Comparison of ENCODE assay signal across 10 cellular contexts in genomic region chr19:33292595-33293254, GRCh38. TPM values are rescaled to one million over a fixed set of nuclear protein-coding genes. Genes with fewer than 3 reads are reported as not detected.
DNase-seq lines count a peak whose midpoint lies in the region; ATAC-seq and TF ChIP-seq lines count a peak whose summit lies in the region.
"Had no signal": no experiment of that assay in that cellular context is flagged by ENCODE, and none has a peak within 500 bp of the region (broad histone marks: within the 10 kb centered on the region; RNA-seq: fewer than 3 reads in every experiment).

No MANE protein-coding gene starts in this region.

- peaks cover 3% of the 10 kb centered on the region for H3K27me3 ChIP-seq in lower lobe of right lung (ENCODE audit: low read depth)

- H3K4me3 ChIP-seq in lower lobe of right lung, result no peak overlapping the region

- peaks cover 55% of the 10 kb centered on the region for H3K4me1 ChIP-seq in lower lobe of right lung

- peak overlapping the region; percentile 84 for H3K27ac ChIP-seq in lower lobe of right lung

- intact Hi-C loops in left cardiac atrium (cut with DNase I), result no loop called here
- intact Hi-C loops in cardiac septum (cut with DNase I), result no loop called here
- intact Hi-C loops in lower lobe of right lung (cut with DNase I), result no loop called here

- peaks cover 6% of the 10 kb centered on the region for H3K9me3 ChIP-seq in lower lobe of right lung

- DNase-seq in left cardiac atrium, result no peak
- no peak for DNase-seq in cardiac septum (ENCODE audit: low spot score)
- DNase-seq in amniotic epithelial cell (ENCODE audit: low read depth), result peak; percentile 18
- DNase-seq in lower lobe of right lung, result peak; percentile 76
- DNase-seq in ecto neural progenitor cell (ENCODE audit: low spot score), result no peak
- no peak for DNase-seq in stimulated activated CD4-positive, alpha-beta T cell treated with anti-CD3 and anti-CD28 coated beads, Interleukin-4, amount 100 ng/mL, for 24 hours
- DNase-seq in epidermal melanocyte (ENCODE audit: insufficient read length, low spot score), result no peak
- DNase-seq: glutamatergic neuron had no signal

- no peak for TF ChIP-seq CTCF in lower lobe of right lung (IDR thresholded peaks at IDR 0.05)

- H3K36me3 ChIP-seq in lower lobe of right lung, result no peaks in the 10 kb centered on the region

- ATAC-seq in left cardiac atrium (peak; percentile 20 to 53), lower lobe of right lung (peak; percentile 44 to 50), GM21737 (IDR thresholded peaks at IDR 0.05; ENCODE audit: unreplicated experiment) (no peak)
- ATAC-seq: WTC11 had no signal

RNA-seq across cellular contexts. Expression of gene CEBPA, which starts 9.6 kb away (rescaled TPM):
- 10 to 100 TPM; 21.0 to 41.8 TPM for total RNA-seq in left cardiac atrium
- 2.3 TPM for total RNA-seq in cardiac septum
- 75.1 TPM for total RNA-seq in lower lobe of right lung

Comparison
In these comparisons a context has a peak if more than half of its experiments do, and no peak if none do; other contexts are left out.
1. DNase-seq: peak in amniotic epithelial cell (single experiment) and lower lobe of right lung (single experiment); none in left cardiac atrium (single experiment), cardiac septum (single experiment), ecto neural progenitor cell (single experiment), stimulated activated CD4-positive, alpha-beta T cell treated with anti-CD3 and anti-CD28 coated beads, Interleukin-4, amount 100 ng/mL, for 24 hours (single experiment) and epidermal melanocyte (single experiment).